20 cellular contexts compared by ENCODE assay signal in the genomic region with DNA sequence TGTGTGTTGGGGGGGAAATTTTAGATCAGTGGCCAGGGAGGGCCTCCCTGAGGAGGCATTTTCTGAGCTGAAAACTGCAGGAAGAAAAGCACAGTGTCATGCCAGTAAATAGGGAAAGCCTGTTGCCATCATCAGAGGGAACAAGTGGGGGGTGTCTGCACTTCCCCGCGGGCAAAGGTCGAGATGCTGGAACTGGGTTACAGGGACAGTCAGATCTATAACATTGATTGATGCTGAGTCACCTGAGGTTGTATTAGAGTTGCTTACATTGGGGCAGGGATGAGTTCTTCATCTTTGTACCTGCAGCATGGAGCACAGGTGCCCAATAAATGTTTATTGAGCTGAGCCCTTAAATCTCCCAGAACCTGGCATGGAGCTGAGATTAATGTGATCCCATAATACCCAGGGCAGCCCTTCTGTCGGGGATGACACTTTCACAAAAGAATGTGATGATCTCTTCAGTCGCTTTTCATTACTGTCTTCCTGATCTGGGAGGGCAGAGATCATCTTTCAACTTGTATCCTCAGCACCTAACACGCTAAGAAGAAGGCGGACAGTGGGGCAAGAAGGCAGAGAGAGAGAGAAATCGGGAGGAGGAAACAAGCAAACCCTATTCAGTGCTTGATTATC. TPM values are rescaled to one million over a fixed set of nuclear protein-coding genes. Genes with fewer than 3 reads are reported as not detected.
DNase-seq lines count a peak whose midpoint lies in the region; ATAC-seq and TF ChIP-seq lines count a peak whose summit lies in the region.
"Had no signal": no experiment of that assay in that cellular context is flagged by ENCODE, and none has a peak within 500 bp of the region (broad histone marks: within the 10 kb centered on the region; RNA-seq: fewer than 3 reads in every experiment).

No MANE protein-coding gene starts in this region.

- H3K4me3 ChIP-seq in SK-N-SH (ENCODE audit: low read depth in 2 of 2, low read length in 1 of 2) (no peak overlapping the region), right lobe of liver (no peak overlapping the region)
- H3K4me3 ChIP-seq: gastroesophageal sphincter, K562, skin epidermis, tibial artery had no signal

- peak; percentile 12 for TF ChIP-seq POLR2A in right lobe of liver (IDR thresholded peaks at IDR 0.05)

- CTCF ChIA-PET in SK-N-SH (lab: Yijun Ruan, JAX), result interaction anchor here (1.0 to 3.9 kb wide), 3 partner anchors 15 to 317 kb away, joined by 3 to 18 read pairs (median 4); no protein-coding TSS in a partner anchor

- TF ChIP-seq RAD21 in SK-N-SH (IDR thresholded peaks at IDR 0.05; ENCODE audit: low read length), result no peak

- H3K27ac ChIP-seq in SK-N-SH (ENCODE audit: low read depth in 2 of 2, low read length in 1 of 2), result peak overlapping the region in 1 of 2 experiments; percentile 43; a peak in 1 of 4 replicates
- peak overlapping the region in 2 of 3 donors; percentile 61 to 73 for H3K27ac ChIP-seq in right lobe of liver
- H3K27ac ChIP-seq: gastroesophageal sphincter, skin epidermis, tibial artery had no signal

- intact Hi-C loops in right lobe of liver (cut with DNase I), result loop anchor here in 1 of 2 donors (10.0 kb wide), 1 partner anchor 264 kb away; no protein-coding TSS in a partner anchor

- no peaks in the 10 kb centered on the region for H4K20me1 ChIP-seq in SK-N-SH (ENCODE audit: insufficient read depth)

- TF ChIP-seq CTCF in SK-N-SH (IDR thresholded peaks at IDR 0.05) (no peak), right lobe of liver (IDR thresholded peaks at IDR 0.05) (no peak)

- H3K27me3 ChIP-seq in SK-N-SH (ENCODE audit: insufficient read depth), result no peaks in the 10 kb centered on the region
- no peaks in the 10 kb centered on the region for H3K27me3 ChIP-seq in right lobe of liver
- H3K27me3 ChIP-seq: tibial artery had no signal

- WGBS in SK-N-SH (ENCODE audit: low lambda C conversion rate), result 68% methylated on average over 8 of the region's 8 CpGs
- WGBS in right lobe of liver (ENCODE audit: insufficient coverage, low coverage, low lambda C conversion rate, missing lambda C conversion rate), result 22% methylated on average over 5 of the region's 8 CpGs

- TF ChIP-seq EP300 in SK-N-SH (IDR thresholded peaks at IDR 0.05; ENCODE audit: borderline replicate concordance in 1 of 2, low read depth in 1 of 2, low read length in 1 of 2), result peak in 1 of 2 experiments; percentile 37; a peak in 1 of 4 replicates

- H3K79me2 ChIP-seq in SK-N-SH (ENCODE audit: insufficient read depth), result peaks cover 4% of the 10 kb centered on the region; the same call in 1 of the 2 replicates

- POLR2A ChIA-PET in SK-N-SH (lab: Yijun Ruan, JAX), result no interaction called here

- no peaks in the 10 kb centered on the region for H3K9me2 ChIP-seq in SK-N-SH

- H3K9ac ChIP-seq in SK-N-SH, result no peak overlapping the region

- H3F3A ChIP-seq in SK-N-SH (replicated peaks; ENCODE audit: insufficient read depth), result no peaks in the 10 kb centered on the region

- peaks cover 5 to 15% of the 10 kb centered on the region in 2 experiments; a peak in 3 of 4 replicates for H3K4me1 ChIP-seq in SK-N-SH (ENCODE audit: control insufficient read depth in 1 of 2, insufficient read depth in 2 of 2, low read depth in 1 of 2, low read length in 1 of 2)
- H3K4me1 ChIP-seq in right lobe of liver, result peaks cover 0 to 42% (median 11%) of the 10 kb centered on the region in 4 donors

- H3K9me3 ChIP-seq in SK-N-SH (no peaks in the 10 kb centered on the region), right lobe of liver (no peaks in the 10 kb centered on the region)
- H3K9me3 ChIP-seq: gastroesophageal sphincter, tibial artery had no signal

- no peaks in the 10 kb centered on the region for H3K36me3 ChIP-seq in SK-N-SH (replicated peaks in 1 of 2; ENCODE audit: control insufficient read depth in 1 of 2, insufficient read depth in 2 of 2, low read length in 1 of 2)
- no peaks in the 10 kb centered on the region for H3K36me3 ChIP-seq in right lobe of liver
- H3K36me3 ChIP-seq: gastroesophageal sphincter, tibial artery had no signal

- no peak for ATAC-seq in SK-N-SH treated with all-trans-retinoic acid at 6 μM for 48 hours
- ATAC-seq in right lobe of liver, result peak; percentile 51 to 81 (median 65)
- ATAC-seq in HG02798 (IDR thresholded peaks at IDR 0.05; ENCODE audit: poor library complexity, unreplicated experiment), result no peak
- ATAC-seq in HG02588 (IDR thresholded peaks at IDR 0.05; ENCODE audit: unreplicated experiment), result no peak
- no peak for ATAC-seq in HG03280 (IDR thresholded peaks at IDR 0.05; ENCODE audit: unreplicated experiment)
- ATAC-seq: gastroesophageal sphincter; K562; stimulated activated effector memory CD8-positive, alpha-beta T cell treated with anti-CD3 and anti-CD28 coated beads, Interleukin-12 subunit alpha, Interleukin-12 subunit beta, amount 100 ng/mL, for 72 hours had no signal

- peak overlapping the region; percentile 1; the same call in 1 of the 2 replicates for H3K4me2 ChIP-seq in SK-N-SH

- no peak for DNase-seq in SK-N-SH
- peak; percentile 12 for DNase-seq in SW480 (ENCODE audit: low spot score)
- DNase-seq in right lobe of liver, result peak; percentile 84 to 92 (median 89)
- no peak for DNase-seq in NCI-H345 (lab: John Stamatoyannopoulos, UW)
- DNase-seq: activated CD8-positive, alpha-beta memory T cell treated with anti-CD3 and anti-CD28 coated beads for 24 hours; CD4-positive, alpha-beta memory T cell; cerebellar nuclear complex; endodermal cell; NCI-H1105 treated with DMSO at 0.1 percent for 48 hours; nucleus accumbens; SW 1271; tibial artery had no signal

- no peak overlapping the region for H2AFZ ChIP-seq in SK-N-SH (ENCODE audit: low read depth)

TF ChIP-seq in SK-N-SH, 30 proteins besides CTCF, POLR2A, EP300 and RAD21 (continues in another document):
- TF ChIP-seq FOSL2 (IDR thresholded peaks at IDR 0.05; ENCODE audit: borderline replicate concordance, low read depth) (peak; percentile 56; the same call in 1 of the 2 replicates), TCF12 (IDR thresholded peaks at IDR 0.05) (peak; percentile 56; the same call in 1 of the 2 replicates), REST (IDR thresholded peaks at IDR 0.05; ENCODE audit: low read depth, low read length) (no peak)

TF ChIP-seq in SK-N-SH treated with all-trans-retinoic acid at 6 μM for 48 hours, 23 proteins besides CTCF, POLR2A, EP300 and RAD21:
- TF ChIP-seq ZFP30 (CRISPR knock-in tag; IDR thresholded peaks at IDR 0.05) (no peak), CSDC2 (CRISPR knock-in tag; IDR thresholded peaks at IDR 0.05) (no peak), TCF4 (CRISPR knock-in tag; IDR thresholded peaks at IDR 0.05; ENCODE audit: borderline replicate concordance) (no peak), ZNF70 (CRISPR knock-in tag; IDR thresholded peaks at IDR 0.05) (no peak), PATZ1 (CRISPR knock-in tag; IDR thresholded peaks at IDR 0.05; ENCODE audit: borderline replicate concordance) (no peak), TOX (CRISPR knock-in tag; IDR thresholded peaks at IDR 0.05; ENCODE audit: borderline replicate concordance) (no peak), BACH2 (CRISPR knock-in tag; IDR thresholded peaks at IDR 0.05; ENCODE audit: borderline replicate concordance) (no peak), GLIS3 (CRISPR knock-in tag; IDR thresholded peaks at IDR 0.05) (no peak)
- TF ChIP-seq, protein P1, sequence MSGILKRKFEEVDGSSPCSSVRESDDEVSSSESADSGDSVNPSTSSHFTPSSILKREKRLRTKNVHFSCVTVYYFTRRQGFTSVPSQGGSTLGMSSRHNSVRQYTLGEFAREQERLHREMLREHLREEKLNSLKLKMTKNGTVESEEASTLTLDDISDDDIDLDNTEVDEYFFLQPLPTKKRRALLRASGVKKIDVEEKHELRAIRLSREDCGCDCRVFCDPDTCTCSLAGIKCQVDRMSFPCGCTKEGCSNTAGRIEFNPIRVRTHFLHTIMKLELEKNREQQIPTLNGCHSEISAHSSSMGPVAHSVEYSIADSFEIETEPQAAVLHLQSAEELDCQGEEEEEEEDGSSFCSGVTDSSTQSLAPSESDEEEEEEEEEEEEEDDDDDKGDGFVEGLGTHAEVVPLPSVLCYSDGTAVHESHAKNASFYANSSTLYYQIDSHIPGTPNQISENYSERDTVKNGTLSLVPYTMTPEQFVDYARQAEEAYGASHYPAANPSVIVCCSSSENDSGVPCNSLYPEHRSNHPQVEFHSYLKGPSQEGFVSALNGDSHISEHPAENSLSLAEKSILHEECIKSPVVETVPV (CRISPR knock-in tag; IDR thresholded peaks at IDR 0.05), result no peak
- TF ChIP-seq, protein P2, sequence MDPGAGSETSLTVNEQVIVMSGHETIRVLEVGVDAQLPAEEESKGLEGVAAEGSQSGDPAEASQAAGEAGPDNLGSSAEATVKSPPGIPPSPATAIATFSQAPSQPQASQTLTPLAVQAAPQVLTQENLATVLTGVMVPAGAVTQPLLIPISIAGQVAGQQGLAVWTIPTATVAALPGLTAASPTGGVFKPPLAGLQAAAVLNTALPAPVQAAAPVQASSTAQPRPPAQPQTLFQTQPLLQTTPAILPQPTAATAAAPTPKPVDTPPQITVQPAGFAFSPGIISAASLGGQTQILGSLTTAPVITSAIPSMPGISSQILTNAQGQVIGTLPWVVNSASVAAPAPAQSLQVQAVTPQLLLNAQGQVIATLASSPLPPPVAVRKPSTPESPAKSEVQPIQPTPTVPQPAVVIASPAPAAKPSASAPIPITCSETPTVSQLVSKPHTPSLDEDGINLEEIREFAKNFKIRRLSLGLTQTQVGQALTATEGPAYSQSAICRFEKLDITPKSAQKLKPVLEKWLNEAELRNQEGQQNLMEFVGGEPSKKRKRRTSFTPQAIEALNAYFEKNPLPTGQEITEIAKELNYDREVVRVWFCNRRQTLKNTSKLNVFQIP (CRISPR knock-in tag; IDR thresholded peaks at IDR 0.05; ENCODE audit: borderline replicate concordance, low read depth), result no peak
TF ChIP-seq in SK-N-SH treated with all-trans-retinoic acid at 6 μM for 48 hours: peak in this region for 0.

RNA-seq across cellular contexts. Expression of gene RNF152, which starts 5.9 kb away (rescaled TPM):
- polyA plus RNA-seq in SK-N-SH (2012; rRNA removed), result 6.6 and 7.9 TPM in 2 replicates
- 3.4 and 5.5 TPM in 2 replicates for polyA plus RNA-seq in SK-N-SH (2012; cell fraction: cytosol; rRNA removed)
- 4.3 and 5.7 TPM in 2 replicates for polyA plus RNA-seq in SK-N-SH (2012; cell fraction: nucleus; rRNA removed)
- 100 to 1,000 TPM in 1 of 6 experiments, 10 to 100 TPM in 5; 19.5 to 101 (median 54.1) TPM for total RNA-seq in right lobe of liver
- polyA plus RNA-seq: CD4-positive, alpha-beta memory T cell had no signal

Comparison
In these comparisons a context has a peak if more than half of its experiments do, and no peak if none do; other contexts are left out.
1. DNase-seq: peak in SW480 (single experiment) and right lobe of liver (3 of 3); none in SK-N-SH (single experiment) and NCI-H345 (single experiment).
2. ATAC-seq: peak in right lobe of liver (4 of 4); none in SK-N-SH treated with all-trans-retinoic acid at 6 μM for 48 hours (single experiment), HG02798 (single experiment), HG02588 (single experiment) and HG03280 (single experiment).